In the genomic region with DNA sequence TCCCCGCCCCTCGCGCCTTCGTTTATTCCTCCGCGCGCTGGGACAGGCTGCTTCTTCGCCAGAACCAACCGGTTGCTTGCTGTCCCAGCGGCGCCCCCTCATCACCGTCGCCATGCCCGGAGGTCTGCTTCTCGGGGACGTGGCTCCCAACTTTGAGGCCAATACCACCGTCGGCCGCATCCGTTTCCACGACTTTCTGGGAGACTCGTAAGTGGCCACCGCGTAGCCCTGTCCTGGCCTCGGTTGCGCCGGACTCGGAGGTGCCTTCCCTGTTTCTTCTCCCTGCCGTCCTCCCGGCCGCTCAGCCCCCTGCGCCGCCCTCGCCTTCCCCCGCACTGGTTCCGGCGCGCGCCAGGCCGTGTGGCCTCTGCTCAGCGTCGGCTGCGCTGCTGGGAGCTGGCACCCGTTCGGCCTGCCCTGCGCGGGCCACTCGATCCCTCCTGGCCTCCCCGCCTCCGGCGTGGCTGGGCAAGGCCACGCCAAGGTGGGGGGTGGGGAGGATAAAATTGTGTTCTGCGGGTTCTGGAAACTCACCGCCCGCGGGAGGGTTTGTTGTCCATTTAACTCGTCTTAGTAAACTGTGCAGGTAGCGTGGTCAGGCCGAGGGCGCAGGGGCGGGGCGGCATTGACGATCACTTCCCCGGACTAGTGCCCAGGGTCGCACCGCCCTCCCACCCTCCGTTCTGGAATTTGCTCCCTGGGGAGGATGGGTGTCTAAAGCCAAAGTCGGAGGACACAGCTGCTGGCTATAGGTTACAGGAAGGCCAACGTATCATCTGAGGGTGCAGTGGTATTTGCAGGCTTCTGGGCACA, we compare ENCODE assay signal across 8 cellular contexts. TPM values are rescaled to one million over a fixed set of nuclear protein-coding genes. Genes with fewer than 3 reads are reported as not detected.
DNase-seq lines count a peak whose midpoint lies in the region; ATAC-seq and TF ChIP-seq lines count a peak whose summit lies in the region.

A gene with protein sequence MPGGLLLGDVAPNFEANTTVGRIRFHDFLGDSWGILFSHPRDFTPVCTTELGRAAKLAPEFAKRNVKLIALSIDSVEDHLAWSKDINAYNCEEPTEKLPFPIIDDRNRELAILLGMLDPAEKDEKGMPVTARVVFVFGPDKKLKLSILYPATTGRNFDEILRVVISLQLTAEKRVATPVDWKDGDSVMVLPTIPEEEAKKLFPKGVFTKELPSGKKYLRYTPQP (plus strand): TSS at position 50 of the 813 bp plus-strand sequence. CDS start 63 bp downstream, at position 113.

- H3K4me3 ChIP-seq in ACC112 (ENCODE audit: low read depth, low read length) (peak within 1 kb of the TSS; percentile 91), lower lobe of right lung (peak within 1 kb of the TSS; percentile 91)

- ATAC-seq in GM18508 (IDR thresholded peaks at IDR 0.05; ENCODE audit: insufficient read depth, unreplicated experiment) (peak; percentile 18), HG02943 (IDR thresholded peaks at IDR 0.05; ENCODE audit: low read depth, unreplicated experiment) (peak; percentile 50), WTC11 (peak; percentile 9), lower lobe of right lung (peak; percentile 69 to 70)
- ATAC-seq in stimulated activated effector memory CD8-positive, alpha-beta T cell treated with anti-CD3 and anti-CD28 coated beads, Interleukin-12 subunit alpha, Interleukin-12 subunit beta, amount 100 ng/mL, for 72 hours, result peak; percentile 54

- H3K36me3 Mint-ChIP-seq in WTC11, result peaks cover 65% of the 10 kb centered on the region
- H3K36me3 Mint-ChIP-seq in stimulated activated effector memory CD8-positive, alpha-beta T cell treated with anti-CD3 and anti-CD28 coated beads, Interleukin-12 subunit alpha, Interleukin-12 subunit beta, amount 100 ng/mL, for 72 hours, result peaks cover 32% of the 10 kb centered on the region

- peak within 1 kb of the TSS; percentile 96 for H3K27ac Mint-ChIP-seq in WTC11
- H3K27ac Mint-ChIP-seq in stimulated activated effector memory CD8-positive, alpha-beta T cell treated with anti-CD3 and anti-CD28 coated beads, Interleukin-12 subunit alpha, Interleukin-12 subunit beta, amount 100 ng/mL, for 72 hours, result peak within 1 kb of the TSS; percentile 63

- H3K4me3 Mint-ChIP-seq in WTC11, result peak within 1 kb of the TSS; percentile 94
- peak within 1 kb of the TSS; percentile 73 for H3K4me3 Mint-ChIP-seq in stimulated activated effector memory CD8-positive, alpha-beta T cell treated with anti-CD3 and anti-CD28 coated beads, Interleukin-12 subunit alpha, Interleukin-12 subunit beta, amount 100 ng/mL, for 72 hours

- H3K4me1 ChIP-seq in ACC112 (ENCODE audit: control insufficient read depth, insufficient read depth, low read length, unreplicated experiment) (peaks cover 43% of the 10 kb centered on the region), lower lobe of right lung (peaks cover 59% of the 10 kb centered on the region)

- peaks cover 70% of the 10 kb centered on the region for H3K79me2 ChIP-seq in ACC112 (ENCODE audit: control insufficient read depth, insufficient read depth, low read length, unreplicated experiment)

- intact Hi-C loops in lower lobe of right lung (cut with DNase I), result no loop called here

- TF ChIP-seq CTCF in WTC11 (IDR thresholded peaks at IDR 0.05) (no peak), lower lobe of right lung (IDR thresholded peaks at IDR 0.05) (no peak)

- peak; percentile 72 to 79 for DNase-seq in NCI-H187 (lab: John Stamatoyannopoulos, UW)
- DNase-seq in WTC11 (ENCODE audit: low spot score), result peak; percentile 83
- DNase-seq in effector CD4-positive, alpha-beta T cell, result peak; percentile 81
- DNase-seq in lower lobe of right lung, result peak; percentile 92
- peak in 1 of 2 donors; percentile 87 for DNase-seq in stimulated activated effector memory CD8-positive, alpha-beta T cell treated with anti-CD3 and anti-CD28 coated beads, Interleukin-12 subunit alpha, Interleukin-12 subunit beta, amount 100 ng/mL, for 72 hours (ENCODE audit: low spot score in 2 of 2)

- peaks cover 28% of the 10 kb centered on the region for H3K36me3 ChIP-seq in ACC112 (ENCODE audit: insufficient read depth, low read length)
- peaks cover 22% of the 10 kb centered on the region for H3K36me3 ChIP-seq in lower lobe of right lung

- CTCF ChIA-PET in WTC11 (lab: Charles Lee), result interaction anchor here (0.5 to 3.3 kb wide), 7 partner anchors 28 to 610 kb away, joined by 3 to 28 read pairs (median 4); a partner anchor contains a TSS

- peak within 1 kb of the TSS; percentile 78 for H2AFZ ChIP-seq in ACC112 (ENCODE audit: low read length, unreplicated experiment)

- H3K27me3 Mint-ChIP-seq in WTC11 (ENCODE audit: low read depth), result no peaks in the 10 kb centered on the region

- H3K27me3 ChIP-seq in ACC112 (ENCODE audit: insufficient read depth, low read length) (no peaks in the 10 kb centered on the region), lower lobe of right lung (ENCODE audit: low read depth) (no peaks in the 10 kb centered on the region)

- POLR2A ChIA-PET in WTC11 (lab: Charles Lee), result interaction anchor here (0.6 to 2.8 kb wide), 12 partner anchors 12 to 545 kb away, joined by 3 to 10 read pairs (median 4); a partner anchor contains a TSS

- no peaks in the 10 kb centered on the region for H3K9me3 ChIP-seq in lower lobe of right lung

- 0 out of 2 replicates have a peak, but pooled peaks cover 8% of the 10 kb centered on the region for H3K9me3 Mint-ChIP-seq in WTC11
- no peaks in the 10 kb centered on the region for H3K9me3 Mint-ChIP-seq in stimulated activated effector memory CD8-positive, alpha-beta T cell treated with anti-CD3 and anti-CD28 coated beads, Interleukin-12 subunit alpha, Interleukin-12 subunit beta, amount 100 ng/mL, for 72 hours

- H3K27ac ChIP-seq in ACC112 (ENCODE audit: low read depth, low read length) (peak within 1 kb of the TSS; percentile 91), lower lobe of right lung (peak within 1 kb of the TSS; percentile 98)

- peaks cover 44% of the 10 kb centered on the region for H3K4me1 Mint-ChIP-seq in WTC11
- peaks cover 73% of the 10 kb centered on the region for H3K4me1 Mint-ChIP-seq in stimulated activated effector memory CD8-positive, alpha-beta T cell treated with anti-CD3 and anti-CD28 coated beads, Interleukin-12 subunit alpha, Interleukin-12 subunit beta, amount 100 ng/mL, for 72 hours

TF ChIP-seq in WTC11, 78 proteins besides CTCF, POLR2A, EP300 and RAD21 (continues in another document):
- TF ChIP-seq, protein P1, sequence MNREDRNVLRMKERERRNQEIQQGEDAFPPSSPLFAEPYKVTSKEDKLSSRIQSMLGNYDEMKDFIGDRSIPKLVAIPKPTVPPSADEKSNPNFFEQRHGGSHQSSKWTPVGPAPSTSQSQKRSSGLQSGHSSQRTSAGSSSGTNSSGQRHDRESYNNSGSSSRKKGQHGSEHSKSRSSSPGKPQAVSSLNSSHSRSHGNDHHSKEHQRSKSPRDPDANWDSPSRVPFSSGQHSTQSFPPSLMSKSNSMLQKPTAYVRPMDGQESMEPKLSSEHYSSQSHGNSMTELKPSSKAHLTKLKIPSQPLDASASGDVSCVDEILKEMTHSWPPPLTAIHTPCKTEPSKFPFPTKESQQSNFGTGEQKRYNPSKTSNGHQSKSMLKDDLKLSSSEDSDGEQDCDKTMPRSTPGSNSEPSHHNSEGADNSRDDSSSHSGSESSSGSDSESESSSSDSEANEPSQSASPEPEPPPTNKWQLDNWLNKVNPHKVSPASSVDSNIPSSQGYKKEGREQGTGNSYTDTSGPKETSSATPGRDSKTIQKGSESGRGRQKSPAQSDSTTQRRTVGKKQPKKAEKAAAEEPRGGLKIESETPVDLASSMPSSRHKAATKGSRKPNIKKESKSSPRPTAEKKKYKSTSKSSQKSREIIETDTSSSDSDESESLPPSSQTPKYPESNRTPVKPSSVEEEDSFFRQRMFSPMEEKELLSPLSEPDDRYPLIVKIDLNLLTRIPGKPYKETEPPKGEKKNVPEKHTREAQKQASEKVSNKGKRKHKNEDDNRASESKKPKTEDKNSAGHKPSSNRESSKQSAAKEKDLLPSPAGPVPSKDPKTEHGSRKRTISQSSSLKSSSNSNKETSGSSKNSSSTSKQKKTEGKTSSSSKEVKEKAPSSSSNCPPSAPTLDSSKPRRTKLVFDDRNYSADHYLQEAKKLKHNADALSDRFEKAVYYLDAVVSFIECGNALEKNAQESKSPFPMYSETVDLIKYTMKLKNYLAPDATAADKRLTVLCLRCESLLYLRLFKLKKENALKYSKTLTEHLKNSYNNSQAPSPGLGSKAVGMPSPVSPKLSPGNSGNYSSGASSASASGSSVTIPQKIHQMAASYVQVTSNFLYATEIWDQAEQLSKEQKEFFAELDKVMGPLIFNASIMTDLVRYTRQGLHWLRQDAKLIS (CRISPR knock-in tag; IDR thresholded peaks at IDR 0.05; ENCODE audit: borderline replicate concordance), result no peak
- TF ChIP-seq ZNF396 (CRISPR knock-in tag; IDR thresholded peaks at IDR 0.05; ENCODE audit: borderline replicate concordance), result no peak
- TF ChIP-seq ATF1 (CRISPR knock-in tag; IDR thresholded peaks at IDR 0.05), result peak; percentile 45; the same call in 1 of the 2 replicates
- TF ChIP-seq, protein P2, sequence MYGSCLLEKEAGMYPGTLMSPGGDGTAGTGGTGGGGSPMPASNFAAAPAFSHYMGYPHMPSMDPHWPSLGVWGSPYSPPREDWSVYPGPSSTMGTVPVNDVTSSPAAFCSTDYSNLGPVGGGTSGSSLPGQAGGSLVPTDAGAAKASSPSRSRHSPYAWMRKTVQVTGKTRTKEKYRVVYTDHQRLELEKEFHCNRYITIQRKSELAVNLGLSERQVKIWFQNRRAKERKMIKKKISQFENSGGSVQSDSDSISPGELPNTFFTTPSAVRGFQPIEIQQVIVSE (CRISPR knock-in tag; IDR thresholded peaks at IDR 0.05; ENCODE audit: borderline replicate concordance), result no peak
- TF ChIP-seq ZNF232 (CRISPR knock-in tag; IDR thresholded peaks at IDR 0.05), result peak; percentile 86
- TF ChIP-seq CREM (CRISPR knock-in tag; IDR thresholded peaks at IDR 0.05), result peak; percentile 72; the same call in 1 of the 2 replicates
- no peak for TF ChIP-seq ZNF423 (CRISPR knock-in tag; IDR thresholded peaks at IDR 0.05)
- TF ChIP-seq ELF4 (CRISPR knock-in tag; IDR thresholded peaks at IDR 0.05; ENCODE audit: low read depth), result no peak
- no peak for TF ChIP-seq ZNF671 (CRISPR knock-in tag; IDR thresholded peaks at IDR 0.05)
- 0 out of 2 replicates have a peak, but pooled peaks have one; percentile 27 for TF ChIP-seq ESRRA (CRISPR knock-in tag; IDR thresholded peaks at IDR 0.05; ENCODE audit: borderline replicate concordance)
- TF ChIP-seq EMX1 (CRISPR knock-in tag; IDR thresholded peaks at IDR 0.05), result no peak
- TF ChIP-seq, protein P3, sequence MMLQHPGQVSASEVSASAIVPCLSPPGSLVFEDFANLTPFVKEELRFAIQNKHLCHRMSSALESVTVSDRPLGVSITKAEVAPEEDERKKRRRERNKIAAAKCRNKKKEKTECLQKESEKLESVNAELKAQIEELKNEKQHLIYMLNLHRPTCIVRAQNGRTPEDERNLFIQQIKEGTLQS (CRISPR knock-in tag; conservative IDR thresholded peaks at IDR 0.05), result no peak

RNA-seq across cellular contexts. Expression of the gene that starts here (rescaled TPM):
- 512 to 538 TPM (median 516 TPM) in 3 replicates for total RNA-seq in WTC11 (2021)
- 187 TPM for total RNA-seq in lower lobe of right lung

Comparison
In these comparisons a context has a peak if more than half of its experiments do, and no peak if none do; other contexts are left out.
1. ATAC-seq: peak in every context shown above with its lines; median percentile 70 in lower lobe of right lung; 54 in stimulated activated effector memory CD8-positive, alpha-beta T cell treated with anti-CD3 and anti-CD28 coated beads, Interleukin-12 subunit alpha, Interleukin-12 subunit beta, amount 100 ng/mL, for 72 hours; 50 in HG02943; 18 in GM18508; 9 in WTC11.